In the genomic region with DNA sequence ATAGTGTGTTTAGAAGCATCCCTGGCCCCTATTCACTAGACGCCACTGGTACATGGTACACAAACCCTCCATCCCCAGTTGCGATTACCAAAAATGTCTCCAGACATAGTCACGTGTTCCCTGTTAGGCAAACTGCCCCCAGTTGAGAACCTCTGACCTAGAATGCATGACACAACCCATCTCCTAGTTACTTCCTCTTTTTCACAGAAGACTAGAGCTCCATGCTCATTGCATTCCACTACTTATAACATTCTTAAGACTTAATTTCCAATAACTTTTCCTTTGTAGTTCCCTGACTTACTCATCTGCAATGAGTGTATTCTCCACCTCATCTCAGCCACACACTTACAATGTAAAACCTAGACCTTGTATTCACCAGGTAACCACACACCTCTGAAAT, we compare ENCODE assay signal across 10 cellular contexts.
DNase-seq lines count a peak whose midpoint lies in the region; ATAC-seq and TF ChIP-seq lines count a peak whose summit lies in the region.
"Had no signal": no experiment of that assay in that cellular context is flagged by ENCODE, and none has a peak within 500 bp of the region (broad histone marks: within the 10 kb centered on the region; RNA-seq: fewer than 3 reads in every experiment).

No MANE protein-coding gene starts in this region.

- no peak for TF ChIP-seq POLR2A in tibial nerve (IDR thresholded peaks at IDR 0.05)
- TF ChIP-seq POLR2A in erythroblast (IDR thresholded peaks at IDR 0.05; ENCODE audit: low read length) = no peak

- 72 to 76% methylated on average over 3 of the region's 3 CpGs for WGBS in tibial nerve, 2 donors

- no peak for TF ChIP-seq CTCF in tibial nerve (IDR thresholded peaks at IDR 0.05)

- DNase-seq in tibial nerve (ENCODE audit: low spot score in 2 of 2) = no peak
- no peak for DNase-seq in effector CD4-positive, alpha-beta T cell
- no peak for DNase-seq in NCI-H146 treated with DMSO at 0.1 percent for 48 hours (lab: John Stamatoyannopoulos, UW; ENCODE audit: unreplicated experiment)
- no peak for DNase-seq in erythroblast (lab: John Stamatoyannopoulos, UW)
- DNase-seq: activated naive CD4-positive, alpha-beta T cell treated with anti-CD3 and anti-CD28 coated beads for 36 hours; T-helper 1 cell had no signal

- no peak overlapping the region for H3K27ac ChIP-seq in tibial nerve

- ATAC-seq in GM18867 (IDR thresholded peaks at IDR 0.05; ENCODE audit: unreplicated experiment) (peak; percentile 72), GM21786 (IDR thresholded peaks at IDR 0.05; ENCODE audit: unreplicated experiment) (peak; percentile 61), HG03521 (IDR thresholded peaks at IDR 0.05; ENCODE audit: unreplicated experiment) (peak; percentile 42), esophagus mucosa (peak; percentile 14)

- no peak overlapping the region for H3K4me3 ChIP-seq in tibial nerve

- peaks cover 0 to 26% (median 12%) of the 10 kb centered on the region in 4 donors for H3K4me1 ChIP-seq in tibial nerve

- H3K36me3 ChIP-seq in tibial nerve = peaks cover 0 to 7% (median 0%) of the 10 kb centered on the region in 3 donors

- TF ChIP-seq EP300 in tibial nerve (IDR thresholded peaks at IDR 0.05) = no peak

- H3K27me3 ChIP-seq in tibial nerve = no peaks in the 10 kb centered on the region

- no peaks in the 10 kb centered on the region for H3K9me3 ChIP-seq in tibial nerve

Comparison
In these comparisons a context has a peak if more than half of its experiments do, and no peak if none do; other contexts are left out.
1. ATAC-seq: peak in every context shown above with its lines; median percentile 72 in GM18867; 61 in GM21786; 42 in HG03521; 14 in esophagus mucosa.